20 cellular contexts compared by ENCODE assay signal in genomic region chr7:134857958-134858357, GRCh38.
A peak's percentile ranks its signal among the peaks of the same experiment; 100 is the strongest.
DNase-seq lines count a peak whose midpoint lies in the region; ATAC-seq and TF ChIP-seq lines count a peak whose summit lies in the region.
"Had no signal": no experiment of that assay in that cellular context is flagged by ENCODE, and none has a peak within 500 bp of the region (broad histone marks: within the 10 kb centered on the region; RNA-seq: fewer than 3 reads in every experiment).

No MANE protein-coding gene starts in this region.

- H3K79me2 ChIP-seq in trophoblast cell (ENCODE audit: control insufficient read depth, insufficient read depth, low read length, poor library complexity) = peaks cover 8% of the 10 kb centered on the region

- no peak overlapping the region for H2BK5ac ChIP-seq in trophoblast cell (ENCODE audit: low read depth, low read length, poor library complexity)

- H3K4me3 ChIP-seq in left ventricle myocardium inferior = no peak overlapping the region
- no peak overlapping the region for H3K4me3 ChIP-seq in fibroblast of villous mesenchyme (ENCODE audit: low read depth, low read length)
- no peak overlapping the region for H3K4me3 ChIP-seq in trophoblast cell (ENCODE audit: low read depth, low read length)

- H3K4ac ChIP-seq in trophoblast cell (ENCODE audit: low read depth, low read length) = peak overlapping the region; percentile 69

- no peak overlapping the region for H3K4me3 Mint-ChIP-seq in activated T-helper 17 cell treated with anti-CD3 and anti-CD28 coated beads, Interleukin-2, amount 50 U/mL, for 72 hours
- H3K4me3 Mint-ChIP-seq: B cell had no signal

- H4K91ac ChIP-seq in trophoblast cell (ENCODE audit: low read depth, low read length) = no peak overlapping the region

- H3K36me3 Mint-ChIP-seq in activated T-helper 17 cell treated with anti-CD3 and anti-CD28 coated beads, Interleukin-2, amount 50 U/mL, for 72 hours (ENCODE audit: low read depth) = no peaks in the 10 kb centered on the region

- H3K23ac ChIP-seq in trophoblast cell (ENCODE audit: low read length) = no peak overlapping the region

- H3K14ac ChIP-seq in trophoblast cell (ENCODE audit: low read length) = no peak overlapping the region

- H3K4me1 ChIP-seq in left ventricle myocardium inferior (peaks cover 66% of the 10 kb centered on the region), trophoblast cell (ENCODE audit: control insufficient read depth in 1 of 2, insufficient read depth in 2 of 2, low read length in 2 of 2) (peaks cover 5 to 13% of the 10 kb centered on the region in 2 experiments)

- H3K27ac ChIP-seq in left ventricle myocardium inferior (replicated peaks) = peak overlapping the region; percentile 66
- H3K27ac ChIP-seq in trophoblast cell (ENCODE audit: low read depth, low read length) = no peak overlapping the region
- H3K27ac ChIP-seq: KMS-11 had no signal

- H3K36me3 ChIP-seq in left ventricle myocardium inferior = no peaks in the 10 kb centered on the region
- H3K36me3 ChIP-seq in trophoblast cell (ENCODE audit: control insufficient read depth in 1 of 2, insufficient read depth in 2 of 2, low read length in 2 of 2) = peaks cover 0 to 10% of the 10 kb centered on the region in 2 experiments

- no peak overlapping the region for H3K4me2 ChIP-seq in trophoblast cell (ENCODE audit: low read length)
- H3K4me2 ChIP-seq: KMS-11 had no signal

- H3K18ac ChIP-seq in trophoblast cell (ENCODE audit: low read length) = no peak overlapping the region

- TF ChIP-seq CTCF in left ventricle myocardium inferior (IDR thresholded peaks at IDR 0.05; ENCODE audit: borderline replicate concordance) = no peak
- TF ChIP-seq CTCF in fibroblast of villous mesenchyme (IDR thresholded peaks at IDR 0.05; ENCODE audit: insufficient read depth, low read depth, low read length) = no peak

- H3K27ac Mint-ChIP-seq in activated T-helper 17 cell treated with anti-CD3 and anti-CD28 coated beads, Interleukin-2, amount 50 U/mL, for 72 hours = no peak overlapping the region
- H3K27ac Mint-ChIP-seq: B cell had no signal

- peaks cover 3% of the 10 kb centered on the region for H3K27me3 Mint-ChIP-seq in activated T-helper 17 cell treated with anti-CD3 and anti-CD28 coated beads, Interleukin-2, amount 50 U/mL, for 72 hours

- no peak overlapping the region for H2AK5ac ChIP-seq in trophoblast cell (ENCODE audit: low read length)

- no peak for DNase-seq in left ventricle myocardium inferior
- DNase-seq in Right ventricle myocardium superior = no peak
- DNase-seq in fibroblast of villous mesenchyme (ENCODE audit: low read depth) = peak; percentile 62
- DNase-seq in trophoblast cell = no peak
- DNase-seq in NCI-H524 (lab: John Stamatoyannopoulos, UW) = no peak
- DNase-seq in head of caudate nucleus = no peak
- no peak for DNase-seq in GM19240 (ENCODE audit: insufficient read length, low spot score)
- DNase-seq: 8988T, DMS79 treated with DMSO at 0.1 percent for 48 hours, H7, MV-4-11, NCI-H1694 treated with DMSO at 0.1 percent for 48 hours, NCI-H2107, NCI-H510A, NCI-H82, OCI-M1, SHP77 treated with DMSO at 0.1 percent for 48 hours had no signal

- H2BK120ac ChIP-seq in trophoblast cell (ENCODE audit: insufficient read depth, low read length, poor library complexity) = no peak overlapping the region

- H3K9me3 ChIP-seq in left ventricle myocardium inferior (replicated peaks) (no peaks in the 10 kb centered on the region), trophoblast cell (ENCODE audit: insufficient read depth, low read depth, low read length) (no peaks in the 10 kb centered on the region)

- ATAC-seq in Right ventricle myocardium superior (ENCODE audit: poor library complexity) = no peak
- ATAC-seq in activated T-helper 17 cell treated with anti-CD3 and anti-CD28 coated beads, Interleukin-2, amount 50 U/mL, for 72 hours (replicated peaks) = no peak

- H3K4me1 Mint-ChIP-seq in activated T-helper 17 cell treated with anti-CD3 and anti-CD28 coated beads, Interleukin-2, amount 50 U/mL, for 72 hours = no peaks in the 10 kb centered on the region

- H3K9me3 Mint-ChIP-seq in activated T-helper 17 cell treated with anti-CD3 and anti-CD28 coated beads, Interleukin-2, amount 50 U/mL, for 72 hours = no peaks in the 10 kb centered on the region

- no peak overlapping the region for H4K12ac ChIP-seq in trophoblast cell (ENCODE audit: low read depth, low read length)

- peaks cover 3% of the 10 kb centered on the region for H3K79me1 ChIP-seq in trophoblast cell (ENCODE audit: low read length)

- H3K27me3 ChIP-seq in left ventricle myocardium inferior (ENCODE audit: low read depth) (no peaks in the 10 kb centered on the region), trophoblast cell (ENCODE audit: insufficient read depth, low read length) (no peaks in the 10 kb centered on the region)

- no peak overlapping the region for H2AFZ ChIP-seq in trophoblast cell (ENCODE audit: insufficient read depth, low read length, poor library complexity)

- intact Hi-C loops in left ventricle myocardium inferior (cut with micrococcal nuclease) (no loop called here), Right ventricle myocardium superior (cut with DNase I) (no loop called here), head of caudate nucleus (cut with DNase I) (no loop called here)

- no peak overlapping the region for H4K8ac ChIP-seq in trophoblast cell (ENCODE audit: low read depth, low read length)

- no peak overlapping the region for H2BK12ac ChIP-seq in trophoblast cell (ENCODE audit: low read length)

- H3K9ac ChIP-seq in trophoblast cell (ENCODE audit: low read length) = no peak overlapping the region
- H3K9ac ChIP-seq: KMS-11 had no signal
